ENCODE assay signal across 1 cellular context in genomic region chr16:89956511-89957213, GRCh38.
TF ChIP-seq lines count a peak whose summit lies in the region.

No MANE protein-coding gene starts in this region.

TF ChIP-seq in HepG2, 621 proteins besides CTCF, POLR2A, EP300 and RAD21:
- no peak for TF ChIP-seq TFDP1 (CRISPR knock-in tag; IDR thresholded peaks at IDR 0.05; ENCODE audit: borderline replicate concordance)
- TF ChIP-seq HNRNPL (IDR thresholded peaks at IDR 0.05; ENCODE audit: low read depth, low read length), result no peak
- no peak for TF ChIP-seq FIP1L1 (IDR thresholded peaks at IDR 0.05; ENCODE audit: borderline replicate concordance, insufficient read depth, low read depth, low read length)
- no peak for TF ChIP-seq RXRA (CRISPR knock-in tag; IDR thresholded peaks at IDR 0.05)
- no peak for TF ChIP-seq CHD4 (IDR thresholded peaks at IDR 0.05; ENCODE audit: borderline replicate concordance, low read length)
- TF ChIP-seq CREB3 (CRISPR knock-in tag; IDR thresholded peaks at IDR 0.05), result no peak
- no peak for TF ChIP-seq ZBTB14 (CRISPR knock-in tag; IDR thresholded peaks at IDR 0.05)
- TF ChIP-seq HNRNPLL (IDR thresholded peaks at IDR 0.05; ENCODE audit: low read depth, low read length, poor library complexity, severe bottlenecking), result no peak
- TF ChIP-seq ZFAT (CRISPR knock-in tag; conservative IDR thresholded peaks at IDR 0.05), result no peak
- no peak for TF ChIP-seq CREBL2 (CRISPR knock-in tag; IDR thresholded peaks at IDR 0.05; ENCODE audit: borderline replicate concordance)
- no peak for TF ChIP-seq ARID5B (CRISPR knock-in tag; IDR thresholded peaks at IDR 0.05)
- TF ChIP-seq SOX6 (IDR thresholded peaks at IDR 0.05), result no peak
- TF ChIP-seq SOX6 (CRISPR knock-in tag; IDR thresholded peaks at IDR 0.05), result no peak
- no peak for TF ChIP-seq ZBTB33 (CRISPR knock-in tag; IDR thresholded peaks at IDR 0.05)
- no peak for TF ChIP-seq SMAD9 (CRISPR knock-in tag; IDR thresholded peaks at IDR 0.05)
- TF ChIP-seq ZNF101 (CRISPR knock-in tag; IDR thresholded peaks at IDR 0.05; ENCODE audit: borderline replicate concordance, low read depth), result no peak
- no peak for TF ChIP-seq ETV6 (CRISPR knock-in tag; conservative IDR thresholded peaks at IDR 0.05)
- TF ChIP-seq ZNF142 (CRISPR knock-in tag; IDR thresholded peaks at IDR 0.05), result no peak
- TF ChIP-seq LRRFIP1 (CRISPR knock-in tag; conservative IDR thresholded peaks at IDR 0.05), result no peak
- TF ChIP-seq RBM22 (optimal IDR thresholded peaks at IDR 0.05; ENCODE audit: low read length), result no peak
- no peak for TF ChIP-seq RARG (CRISPR knock-in tag; IDR thresholded peaks at IDR 0.05; ENCODE audit: low read depth)
TF ChIP-seq in HepG2: peak in this region for 0.
